15 cellular contexts compared by ENCODE assay signal in the genomic region with DNA sequence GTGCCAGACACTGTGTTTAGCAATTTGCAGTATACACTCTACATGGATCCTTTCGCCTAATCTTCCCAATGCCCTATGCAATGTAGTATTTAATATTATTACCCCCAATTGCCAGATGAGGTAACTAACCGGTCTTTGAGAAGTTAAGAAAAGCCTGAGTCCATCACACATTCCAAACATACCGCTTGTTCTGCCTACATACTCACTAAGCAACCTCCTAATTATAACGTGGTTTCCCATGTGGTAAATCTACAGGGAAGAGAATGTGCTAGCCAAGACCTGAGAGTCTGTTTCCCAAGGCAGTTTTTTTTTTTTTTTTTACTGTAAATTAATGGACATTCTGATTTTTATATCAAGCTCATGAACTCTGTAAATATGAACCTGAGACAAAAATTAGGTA. TPM values are rescaled to one million over a fixed set of nuclear protein-coding genes. Genes with fewer than 3 reads are reported as not detected.
DNase-seq lines count a peak whose midpoint lies in the region; ATAC-seq and TF ChIP-seq lines count a peak whose summit lies in the region.
"Had no signal": no experiment of that assay in that cellular context is flagged by ENCODE, and none has a peak within 500 bp of the region (broad histone marks: within the 10 kb centered on the region; RNA-seq: fewer than 3 reads in every experiment).

No MANE protein-coding gene starts in this region.

- peak; percentile 2 for ATAC-seq in HG03378 (IDR thresholded peaks at IDR 0.05; ENCODE audit: unreplicated experiment)
- ATAC-seq: HCT116, left colon had no signal

- peaks cover 6% of the 10 kb centered on the region for H3K79me2 ChIP-seq in mesendoderm (ENCODE audit: control insufficient read depth, insufficient read depth, low read length)
- H3K79me2 ChIP-seq in OCI-LY7 (ENCODE audit: insufficient read depth, low read depth, low read length), result peaks cover 98% of the 10 kb centered on the region

- H3K79me1 ChIP-seq in mesendoderm (ENCODE audit: low read length), result peaks cover 11% of the 10 kb centered on the region

- H3K9me3 ChIP-seq in OCI-LY7 (ENCODE audit: low read length), result no peaks in the 10 kb centered on the region
- H3K9me3 ChIP-seq: thoracic aorta had no signal

- WGBS in mesendoderm (ENCODE audit: extremely low coverage, insufficient coverage, low lambda C conversion rate), result no CpG with 5 or more reads among the region's 4 CpGs

- no peak overlapping the region for H2BK15ac ChIP-seq in mesendoderm (replicated peaks; ENCODE audit: low read depth)

- peak; percentile 62 for DNase-seq in Daoy (ENCODE audit: low read depth)
- DNase-seq in astrocyte of the spinal cord (ENCODE audit: low read depth, low spot score), result peak; percentile 80
- DNase-seq in mesendoderm, result peak; percentile 81
- no peak for DNase-seq in OCI-LY7 (ENCODE audit: low spot score)
- DNase-seq in activated CD4-positive, alpha-beta T cell treated with anti-CD3 and anti-CD28 coated beads, Interleukin-2, amount 50 U/mL, for 48 hours, result no peak
- DNase-seq in GM19238 (ENCODE audit: insufficient read length, low spot score), result no peak
- no peak for DNase-seq in NCI-H2227 (lab: John Stamatoyannopoulos, UW; ENCODE audit: unreplicated experiment)
- DNase-seq: activated CD4-positive, CD25-positive, alpha-beta regulatory T cell treated with anti-CD3 and anti-CD28 coated beads, Interleukin-2, amount 50 U/mL, for 72 hours; DMS 273 treated with DMSO at 0.1 percent for 48 hours; left colon; NCI-H1694 treated with DMSO at 0.1 percent for 48 hours had no signal

- H3K4ac ChIP-seq in mesendoderm (ENCODE audit: low read depth, low read length), result no peak overlapping the region

- in situ Hi-C loops in astrocyte of the spinal cord (cut with HindIII; ENCODE audit: low sequenced_read_pairs), result no loop called here

- H3K4me1 ChIP-seq in mesendoderm (ENCODE audit: control insufficient read depth, low read depth, low read length) (no peaks in the 10 kb centered on the region), OCI-LY7 (ENCODE audit: insufficient read depth, low read length, poor library complexity, severe bottlenecking) (peaks cover 4% of the 10 kb centered on the region)
- H3K4me1 ChIP-seq: parathyroid adenoma had no signal

- no peaks in the 10 kb centered on the region for H3K9me2 ChIP-seq in OCI-LY7 (ENCODE audit: insufficient read depth, low read length)

- H3K36me3 ChIP-seq in mesendoderm (ENCODE audit: control insufficient read depth, insufficient read depth, low read length), result no peaks in the 10 kb centered on the region
- H3K36me3 ChIP-seq in OCI-LY7 (ENCODE audit: insufficient read depth, low read length), result peaks cover 14% of the 10 kb centered on the region
- H3K36me3 ChIP-seq: thoracic aorta had no signal

- H3K23ac ChIP-seq in mesendoderm (ENCODE audit: low read length), result no peak overlapping the region

- no peak overlapping the region for H2AFZ ChIP-seq in OCI-LY7 (ENCODE audit: low read length)
- H2AFZ ChIP-seq: parathyroid adenoma had no signal

- CTCF ChIA-PET in OCI-LY7 (lab: Charles Lee; ENCODE audit: unreplicated experiment), result no interaction called here

- H2AK5ac ChIP-seq in mesendoderm (ENCODE audit: low read length), result no peak overlapping the region

- no peak overlapping the region for H2BK120ac ChIP-seq in mesendoderm (ENCODE audit: low read depth, low read length)

- intact Hi-C loops in OCI-LY7 (cut with micrococcal nuclease; ENCODE audit: unreplicated experiment), result no loop called here

- H2BK5ac ChIP-seq in mesendoderm (ENCODE audit: low read length), result no peak overlapping the region

- TF ChIP-seq CTCF in astrocyte of the spinal cord (IDR thresholded peaks at IDR 0.05; ENCODE audit: low read depth, low read length), result no peak
- no peak for TF ChIP-seq CTCF in OCI-LY7 (conservative IDR thresholded peaks at IDR 0.05; ENCODE audit: low read length)

- H4K5ac ChIP-seq in mesendoderm (ENCODE audit: low read length), result no peak overlapping the region

- no peak overlapping the region for H3K56ac ChIP-seq in mesendoderm (ENCODE audit: low read length)

- H3K27me3 ChIP-seq in mesendoderm (ENCODE audit: insufficient read depth, low read length, poor library complexity), result no peaks in the 10 kb centered on the region

- POLR2A ChIA-PET in OCI-LY7 (lab: Charles Lee), result interaction anchor here (0.7 kb wide), 1 partner anchor 12 kb away, joined by 3 read pairs; no protein-coding TSS in a partner anchor

- H3K4me2 ChIP-seq in mesendoderm (ENCODE audit: low read length) (no peak overlapping the region), OCI-LY7 (ENCODE audit: low read length) (no peak overlapping the region)

- H4K20me1 ChIP-seq in OCI-LY7 (ENCODE audit: insufficient read depth, low read length), result peaks cover 19% of the 10 kb centered on the region; the same call in 1 of the 2 replicates

- no TSS peak for BruUV-seq in OCI-LY7 (replicated peaks; lab: Mats Ljungman, UMichigan)

- H4K8ac ChIP-seq in mesendoderm (ENCODE audit: low read depth, low read length), result no peak overlapping the region

- H3K4me3 ChIP-seq in astrocyte of the spinal cord (ENCODE audit: low read depth, low read length), result no peak overlapping the region
- H3K4me3 ChIP-seq in mesendoderm (ENCODE audit: low read length), result no peak overlapping the region
- no peak overlapping the region for H3K4me3 ChIP-seq in OCI-LY7 (ENCODE audit: low read depth, low read length, poor library complexity, severe bottlenecking)
- H3K4me3 ChIP-seq: thoracic aorta had no signal

- H3K18ac ChIP-seq in mesendoderm (ENCODE audit: low read length), result no peak overlapping the region

- H3K9ac ChIP-seq in mesendoderm (ENCODE audit: low read length), result no peak overlapping the region
- H3K9ac ChIP-seq: parathyroid adenoma had no signal

- H3K27ac ChIP-seq in mesendoderm (ENCODE audit: low read depth, low read length) (no peak overlapping the region), OCI-LY7 (ENCODE audit: low read depth, low read length, poor library complexity, severe bottlenecking) (no peak overlapping the region)
- H3K27ac ChIP-seq: parathyroid adenoma, thoracic aorta had no signal

RNA-seq across cellular contexts. Expression of a gene that starts 37.2 kb away (rescaled TPM):
- total RNA-seq in Daoy (2014; rRNA removed; shearing (Covaris generic)), result 26.9 and 37.0 TPM in 2 replicates
- polyA plus RNA-seq in mesendoderm (2013, experiment 1 of 2), result 24.5 TPM
- 21.6 TPM for polyA plus RNA-seq in mesendoderm (2013, experiment 2 of 2)
- total RNA-seq in OCI-LY7 (2014; rRNA removed; shearing (Covaris generic)), result 62.8 and 74.9 TPM in 2 replicates
- 58.5 and 61.7 TPM in 2 replicates for total RNA-seq in OCI-LY7 (2022)

Comparison
In these comparisons a context has a peak if more than half of its experiments do, and no peak if none do; other contexts are left out.
1. DNase-seq: peak in Daoy (single experiment), astrocyte of the spinal cord (single experiment) and mesendoderm (single experiment); none in OCI-LY7 (single experiment), activated CD4-positive, alpha-beta T cell treated with anti-CD3 and anti-CD28 coated beads, Interleukin-2, amount 50 U/mL, for 48 hours (0 of 2), GM19238 (single experiment) and NCI-H2227 (single experiment).